ENCODE assay signal across 8 cellular contexts in the genomic region with DNA sequence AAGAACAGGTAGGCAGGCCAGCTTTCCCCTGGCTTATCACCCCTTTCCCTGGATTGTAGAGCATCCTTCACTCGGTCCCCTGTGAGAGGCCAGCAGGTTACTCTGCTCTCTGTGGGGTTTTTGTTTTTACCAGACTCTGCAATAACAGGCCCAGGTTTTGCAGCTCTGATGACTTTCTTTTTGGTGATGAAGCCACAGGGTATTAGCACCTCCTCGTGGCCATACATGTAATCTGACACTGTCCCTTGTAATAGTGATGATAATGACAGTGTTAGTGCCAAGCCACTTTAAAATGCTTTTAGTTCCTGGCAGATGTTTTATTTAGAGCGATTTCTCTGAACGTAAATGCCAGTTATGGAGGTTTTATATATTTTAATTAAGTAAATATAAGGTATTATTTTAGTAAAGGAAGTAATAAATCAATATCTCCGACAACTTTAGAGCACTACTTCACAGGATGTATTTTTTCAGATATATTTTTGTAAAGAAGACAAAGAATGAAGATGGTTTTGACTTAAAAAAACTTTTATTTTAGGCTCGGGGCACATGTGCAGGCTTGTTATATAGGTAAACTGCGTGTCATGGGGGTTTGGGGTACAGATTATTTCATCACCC. TPM values are rescaled to one million over a fixed set of nuclear protein-coding genes. Genes with fewer than 3 reads are reported as not detected.
A peak's percentile ranks its signal among the peaks of the same experiment; 100 is the strongest.
DNase-seq lines count a peak whose midpoint lies in the region; FAIRE-seq and TF ChIP-seq lines count a peak whose summit lies in the region.

No MANE protein-coding gene starts in this region.

- no peaks in the 10 kb centered on the region for H3K36me3 ChIP-seq in parathyroid adenoma (ENCODE audit: control insufficient read depth, insufficient read depth, low read length)

- H2AFZ ChIP-seq in parathyroid adenoma: peak overlapping the region; percentile 52

- H3K79me2 ChIP-seq in parathyroid adenoma: no peaks in the 10 kb centered on the region

- H3K4me3 ChIP-seq in parathyroid adenoma (ENCODE audit: low read depth, low read length): no peak overlapping the region

- no peak overlapping the region for H3K4me2 ChIP-seq in parathyroid adenoma (ENCODE audit: low read length)

- no peak overlapping the region for H3K9ac ChIP-seq in parathyroid adenoma

- no peak for FAIRE-seq in H54 (lab: Jason Lieb, UNC)

- CTCF ChIA-PET in GM10248 (lab: Yijun Ruan, JAX): interaction anchor here (0.5 to 1.3 kb wide), 35 partner anchors 8 to 566 kb away, joined by 3 to 12 read pairs (median 3); a partner anchor contains a TSS

- no peak overlapping the region for H3K27ac ChIP-seq in parathyroid adenoma

- H3K9me3 ChIP-seq in parathyroid adenoma (ENCODE audit: control insufficient read depth, low read length): no peaks in the 10 kb centered on the region

- TF ChIP-seq CTCF in GM10248 (IDR thresholded peaks at IDR 0.05; ENCODE audit: control extremely low read depth, extremely low read depth, low read depth, missing control alignments): peak; percentile 84
- TF ChIP-seq CTCF in parathyroid adenoma (IDR thresholded peaks at IDR 0.05): peak; percentile 72

- DNase-seq in GM10248 (ENCODE audit: extremely low spot score) (peak; percentile 70), H54 (ENCODE audit: insufficient read length, low spot score) (peak; percentile 23), Kasumi-1 (lab: John Stamatoyannopoulos, UW) (peak; percentile 75 to 87), RPMI8226 (peak; percentile 80), glomerular endothelial cell (ENCODE audit: extremely low read depth, low read depth, low spot score) (peak; percentile 29), NCI-H128 (lab: John Stamatoyannopoulos, UW; ENCODE audit: unreplicated experiment) (no peak)
- DNase-seq in activated naive CD4-positive, alpha-beta T cell treated with Interleukin-2 at 50 U/mL for 16 hours: peak; percentile 54

- POLR2A ChIA-PET in GM10248 (lab: Yijun Ruan, JAX): interaction anchor here (0.6 kb wide), 1 partner anchor 211 kb away, joined by 5 read pairs; no protein-coding TSS in a partner anchor

- no peak for TF ChIP-seq POLR2A in H54 (IDR thresholded peaks at IDR 0.05; ENCODE audit: low read depth, low read length)

- no peaks in the 10 kb centered on the region for H3K4me1 ChIP-seq in parathyroid adenoma

- no peaks in the 10 kb centered on the region for H3K27me3 ChIP-seq in parathyroid adenoma (ENCODE audit: control insufficient read depth, insufficient read depth, low read length)

RNA-seq across cellular contexts. Expression of a gene that starts 38.0 kb away (rescaled TPM):
- total RNA-seq in glomerular endothelial cell: not detected in 2 replicates
